9 cellular contexts compared by ENCODE assay signal in the genomic region with DNA sequence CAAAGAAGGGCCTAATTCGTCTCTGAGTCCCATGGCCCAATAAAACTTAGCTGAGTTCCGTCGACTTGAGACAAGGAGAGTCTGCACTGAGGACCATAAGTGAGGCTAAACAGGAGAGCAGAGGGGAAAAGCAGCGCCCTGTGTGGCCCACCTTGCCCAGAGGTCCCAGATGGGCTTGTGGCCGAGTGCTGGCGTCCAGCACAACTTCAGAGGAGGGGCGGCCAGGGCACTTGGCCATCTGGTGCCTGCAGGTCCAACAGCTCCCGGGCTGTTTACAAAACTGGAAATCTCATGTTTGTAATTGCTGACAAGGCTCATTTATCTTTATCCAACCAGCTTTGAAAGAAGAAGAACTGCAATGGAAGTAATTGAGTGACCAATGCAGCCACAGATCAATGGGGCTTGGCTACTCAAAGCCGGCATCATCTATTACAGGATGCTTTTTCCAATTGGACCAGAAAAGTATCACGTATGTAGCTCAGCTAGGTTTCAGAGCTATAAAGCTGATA.
"Had no signal": no experiment of that assay in that cellular context is flagged by ENCODE, and none has a peak within 500 bp of the region (broad histone marks: within the 10 kb centered on the region; RNA-seq: fewer than 3 reads in every experiment).

No MANE protein-coding gene starts in this region.

- H3K9me3 ChIP-seq: HAP-1 had no signal

- H3K36me3 ChIP-seq: HAP-1 had no signal

- H3K4me3 Mint-ChIP-seq: HFFc6 had no signal

- FAIRE-seq: HTR-8/SVneo had no signal

- H2AFZ ChIP-seq: GM23248 had no signal

- H3K4me3 ChIP-seq: GM23248, HAP-1 had no signal

- H3K27ac ChIP-seq: GM23248, KMS-11 had no signal

- ATAC-seq: HCT116 had no signal

- H3K27ac Mint-ChIP-seq: HFFc6 had no signal

- H3K4me2 ChIP-seq: KMS-11 had no signal

- H3K9ac ChIP-seq: GM23248, KMS-11 had no signal

- DNase-seq: GM23248, GOT3, H7, HFFc6, KBM-7 had no signal
